Comparison of ENCODE assay signal across 2 cellular contexts in the genomic region with DNA sequence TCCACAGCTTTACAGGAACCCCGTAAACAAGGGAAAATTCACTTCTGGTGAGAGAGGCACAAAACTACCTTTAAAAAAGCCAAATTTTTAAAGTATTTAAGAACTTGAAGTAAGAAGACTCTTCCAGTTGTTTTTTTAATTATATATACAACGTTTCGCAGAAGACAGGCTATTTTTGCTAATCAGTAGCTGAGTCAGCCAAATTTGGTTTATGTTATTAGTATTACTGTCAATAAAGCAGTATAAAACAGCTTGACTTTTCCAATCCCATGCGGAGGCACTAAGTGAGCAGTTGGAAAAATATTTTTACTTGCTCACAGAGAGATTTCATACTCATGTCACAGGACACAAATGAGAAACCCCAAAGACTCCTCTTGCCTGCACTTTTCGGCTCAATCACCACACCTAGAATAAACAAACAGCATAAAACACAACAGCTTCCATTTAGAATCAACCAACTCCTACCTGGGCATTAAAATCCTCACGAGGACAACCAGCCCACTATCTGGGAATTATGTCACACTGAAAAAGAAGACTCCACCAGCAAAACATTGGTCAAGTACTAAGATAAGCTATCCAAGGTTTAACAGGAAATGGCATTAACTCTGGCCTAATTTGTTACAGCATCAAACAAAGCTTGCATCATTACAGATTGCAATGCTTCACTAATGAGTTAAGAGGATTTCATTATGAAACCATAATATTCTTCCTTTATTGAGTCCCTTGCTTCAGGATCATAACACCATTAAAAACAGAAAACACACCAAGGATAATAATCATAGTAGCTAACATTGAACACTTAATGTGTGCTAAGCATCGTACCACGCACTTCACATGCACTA.
TF ChIP-seq lines count a peak whose summit lies in the region.

No MANE protein-coding gene starts in this region.

TF ChIP-seq in A549, 52 proteins besides CTCF, POLR2A, EP300 and RAD21:
- no peak for TF ChIP-seq KDM5A (IDR thresholded peaks at IDR 0.05)
- peak; percentile 73 for TF ChIP-seq MAFK (IDR thresholded peaks at IDR 0.05; ENCODE audit: partially characterized antibody)

TF ChIP-seq in liver, 16 proteins besides CTCF, POLR2A, EP300 and RAD21:
- no peak for TF ChIP-seq EGR1 (IDR thresholded peaks at IDR 0.05; ENCODE audit: low read depth in 2 of 2)
- peak; percentile 17 for TF ChIP-seq SP1 (IDR thresholded peaks at IDR 0.05)
- no peak for TF ChIP-seq NR2F2 (IDR thresholded peaks at IDR 0.05)
- no peak for TF ChIP-seq FOXA1 (IDR thresholded peaks at IDR 0.05)
- no peak for TF ChIP-seq GABPA (IDR thresholded peaks at IDR 0.05 in 1 of 2, conservative IDR thresholded peaks at IDR 0.05 in 1 of 2)
- no peak for TF ChIP-seq TAF1 (conservative IDR thresholded peaks at IDR 0.05)
- TF ChIP-seq, protein P1, sequence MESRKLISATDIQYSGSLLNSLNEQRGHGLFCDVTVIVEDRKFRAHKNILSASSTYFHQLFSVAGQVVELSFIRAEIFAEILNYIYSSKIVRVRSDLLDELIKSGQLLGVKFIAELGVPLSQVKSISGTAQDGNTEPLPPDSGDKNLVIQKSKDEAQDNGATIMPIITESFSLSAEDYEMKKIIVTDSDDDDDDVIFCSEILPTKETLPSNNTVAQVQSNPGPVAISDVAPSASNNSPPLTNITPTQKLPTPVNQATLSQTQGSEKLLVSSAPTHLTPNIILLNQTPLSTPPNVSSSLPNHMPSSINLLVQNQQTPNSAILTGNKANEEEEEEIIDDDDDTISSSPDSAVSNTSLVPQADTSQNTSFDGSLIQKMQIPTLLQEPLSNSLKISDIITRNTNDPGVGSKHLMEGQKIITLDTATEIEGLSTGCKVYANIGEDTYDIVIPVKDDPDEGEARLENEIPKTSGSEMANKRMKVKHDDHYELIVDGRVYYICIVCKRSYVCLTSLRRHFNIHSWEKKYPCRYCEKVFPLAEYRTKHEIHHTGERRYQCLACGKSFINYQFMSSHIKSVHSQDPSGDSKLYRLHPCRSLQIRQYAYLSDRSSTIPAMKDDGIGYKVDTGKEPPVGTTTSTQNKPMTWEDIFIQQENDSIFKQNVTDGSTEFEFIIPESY (IDR thresholded peaks at IDR 0.05): no peak
- no peak for TF ChIP-seq YY1 (IDR thresholded peaks at IDR 0.05)
- TF ChIP-seq JUND (IDR thresholded peaks at IDR 0.05): no peak
- TF ChIP-seq RXRA (IDR thresholded peaks at IDR 0.05): peak in 1 of 2 donors; percentile 38
- TF ChIP-seq, protein P2, sequence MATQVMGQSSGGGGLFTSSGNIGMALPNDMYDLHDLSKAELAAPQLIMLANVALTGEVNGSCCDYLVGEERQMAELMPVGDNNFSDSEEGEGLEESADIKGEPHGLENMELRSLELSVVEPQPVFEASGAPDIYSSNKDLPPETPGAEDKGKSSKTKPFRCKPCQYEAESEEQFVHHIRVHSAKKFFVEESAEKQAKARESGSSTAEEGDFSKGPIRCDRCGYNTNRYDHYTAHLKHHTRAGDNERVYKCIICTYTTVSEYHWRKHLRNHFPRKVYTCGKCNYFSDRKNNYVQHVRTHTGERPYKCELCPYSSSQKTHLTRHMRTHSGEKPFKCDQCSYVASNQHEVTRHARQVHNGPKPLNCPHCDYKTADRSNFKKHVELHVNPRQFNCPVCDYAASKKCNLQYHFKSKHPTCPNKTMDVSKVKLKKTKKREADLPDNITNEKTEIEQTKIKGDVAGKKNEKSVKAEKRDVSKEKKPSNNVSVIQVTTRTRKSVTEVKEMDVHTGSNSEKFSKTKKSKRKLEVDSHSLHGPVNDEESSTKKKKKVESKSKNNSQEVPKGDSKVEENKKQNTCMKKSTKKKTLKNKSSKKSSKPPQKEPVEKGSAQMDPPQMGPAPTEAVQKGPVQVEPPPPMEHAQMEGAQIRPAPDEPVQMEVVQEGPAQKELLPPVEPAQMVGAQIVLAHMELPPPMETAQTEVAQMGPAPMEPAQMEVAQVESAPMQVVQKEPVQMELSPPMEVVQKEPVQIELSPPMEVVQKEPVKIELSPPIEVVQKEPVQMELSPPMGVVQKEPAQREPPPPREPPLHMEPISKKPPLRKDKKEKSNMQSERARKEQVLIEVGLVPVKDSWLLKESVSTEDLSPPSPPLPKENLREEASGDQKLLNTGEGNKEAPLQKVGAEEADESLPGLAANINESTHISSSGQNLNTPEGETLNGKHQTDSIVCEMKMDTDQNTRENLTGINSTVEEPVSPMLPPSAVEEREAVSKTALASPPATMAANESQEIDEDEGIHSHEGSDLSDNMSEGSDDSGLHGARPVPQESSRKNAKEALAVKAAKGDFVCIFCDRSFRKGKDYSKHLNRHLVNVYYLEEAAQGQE (IDR thresholded peaks at IDR 0.05): no peak
- TF ChIP-seq, protein P3, sequence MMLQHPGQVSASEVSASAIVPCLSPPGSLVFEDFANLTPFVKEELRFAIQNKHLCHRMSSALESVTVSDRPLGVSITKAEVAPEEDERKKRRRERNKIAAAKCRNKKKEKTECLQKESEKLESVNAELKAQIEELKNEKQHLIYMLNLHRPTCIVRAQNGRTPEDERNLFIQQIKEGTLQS (IDR thresholded peaks at IDR 0.05): peak; percentile 71
- TF ChIP-seq HNF4A (conservative IDR thresholded peaks at IDR 0.05): peak; percentile 19 to 21
- TF ChIP-seq FOXA2 (IDR thresholded peaks at IDR 0.05): no peak
- TF ChIP-seq, protein P4, sequence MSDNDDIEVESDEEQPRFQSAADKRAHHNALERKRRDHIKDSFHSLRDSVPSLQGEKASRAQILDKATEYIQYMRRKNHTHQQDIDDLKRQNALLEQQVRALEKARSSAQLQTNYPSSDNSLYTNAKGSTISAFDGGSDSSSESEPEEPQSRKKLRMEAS (IDR thresholded peaks at IDR 0.05): no peak
- no peak for TF ChIP-seq HNF4G (IDR thresholded peaks at IDR 0.05)
